ENCODE assay signal across 17 cellular contexts in genomic region chr21:42760977-42761751, GRCh38.
A peak's percentile ranks its signal among the peaks of the same experiment; 100 is the strongest.
DNase-seq lines count a peak whose midpoint lies in the region; ATAC-seq and TF ChIP-seq lines count a peak whose summit lies in the region.
"Had no signal": no experiment of that assay in that cellular context is flagged by ENCODE, and none has a peak within 500 bp of the region (broad histone marks: within the 10 kb centered on the region; RNA-seq: fewer than 3 reads in every experiment).

No MANE protein-coding gene starts in this region.

- H3K9me3 ChIP-seq in right atrium auricular region (no peaks in the 10 kb centered on the region), hepatocyte (ENCODE audit: low read depth) (no peaks in the 10 kb centered on the region), transverse colon (no peaks in the 10 kb centered on the region)
- H3K9me3 ChIP-seq: Caco-2 had no signal

- H3K9me3 Mint-ChIP-seq in type B pancreatic cell = no peaks in the 10 kb centered on the region
- H3K9me3 Mint-ChIP-seq: stimulated activated naive CD8-positive, alpha-beta T cell treated with anti-CD3 and anti-CD28 coated beads, Interleukin-15, Interleukin-2, amounts not matched to agents 100 ng/mL and 50 ng/mL, for 24 hours had no signal

- H3K4me3 Mint-ChIP-seq in type B pancreatic cell = no peak overlapping the region
- H3K4me3 Mint-ChIP-seq: stimulated activated naive CD8-positive, alpha-beta T cell treated with anti-CD3 and anti-CD28 coated beads, Interleukin-15, Interleukin-2, amounts not matched to agents 100 ng/mL and 50 ng/mL, for 24 hours had no signal

- no peaks in the 10 kb centered on the region for H3K9me2 ChIP-seq in hepatocyte (replicated peaks; ENCODE audit: insufficient read depth)

- H3K79me2 ChIP-seq in hepatocyte = no peaks in the 10 kb centered on the region

- H3K27me3 Mint-ChIP-seq in type B pancreatic cell = no peaks in the 10 kb centered on the region
- H3K27me3 Mint-ChIP-seq: stimulated activated naive CD8-positive, alpha-beta T cell treated with anti-CD3 and anti-CD28 coated beads, Interleukin-15, Interleukin-2, amounts not matched to agents 100 ng/mL and 50 ng/mL, for 24 hours had no signal

- H3K27ac ChIP-seq in right atrium auricular region = no peak overlapping the region
- H3K27ac ChIP-seq in hepatocyte = peak overlapping the region; percentile 96
- H3K27ac ChIP-seq in transverse colon = no peak overlapping the region
- H3K27ac ChIP-seq: coronary artery had no signal

- no peak for TF ChIP-seq POLR2A in transverse colon (IDR thresholded peaks at IDR 0.05)

- DNase-seq in Right ventricle myocardium inferior (ENCODE audit: missing footprints) = no peak
- no peak for DNase-seq in right atrium auricular region (ENCODE audit: low spot score)
- DNase-seq in SHP77 (lab: John Stamatoyannopoulos, UW) = peak; percentile 28 to 33
- DNase-seq in hepatocyte (ENCODE audit: low spot score) = peak; percentile 78
- DNase-seq in type B pancreatic cell (ENCODE audit: extremely low spot score, unreplicated experiment) = no peak
- DNase-seq in GF-D8 (lab: John Stamatoyannopoulos, UW) = no peak
- DNase-seq in transverse colon = no peak
- DNase-seq: activated CD8-positive, alpha-beta memory T cell treated with anti-CD3 and anti-CD28 coated beads for 24 hours; activated effector memory CD4-positive, alpha-beta T cell treated with Interleukin-2 at 50 U/mL for 16 hours; erythroblast; hypothalamus; IMR-90; NCI-H187 treated with DMSO at 0.1 percent for 48 hours had no signal

- intact Hi-C loops in Right ventricle myocardium inferior (cut with DNase I) = no loop called here
- intact Hi-C loops in transverse colon (cut with DNase I; ENCODE audit: low total_unique reads) = no loop called here

- ATAC-seq in Right ventricle myocardium inferior = peak; percentile 63
- ATAC-seq in HG03175 (IDR thresholded peaks at IDR 0.05; ENCODE audit: unreplicated experiment) = no peak

- no peaks in the 10 kb centered on the region for H3K36me3 ChIP-seq in right atrium auricular region
- H3K36me3 ChIP-seq in hepatocyte (replicated peaks; ENCODE audit: insufficient read depth, low read depth) = no peaks in the 10 kb centered on the region
- H3K36me3 ChIP-seq in transverse colon = peaks cover 0 to 57% (median 9%) of the 10 kb centered on the region in 4 donors

- H2AFZ ChIP-seq in hepatocyte = no peak overlapping the region

- peak overlapping the region; percentile 52 for H3K4me2 ChIP-seq in hepatocyte

- TF ChIP-seq CTCF in right atrium auricular region (IDR thresholded peaks at IDR 0.05) = no peak
- TF ChIP-seq CTCF in hepatocyte (IDR thresholded peaks at IDR 0.05; ENCODE audit: poor library complexity) = no peak
- no peak for TF ChIP-seq CTCF in type B pancreatic cell (conservative IDR thresholded peaks at IDR 0.05)
- no peak for TF ChIP-seq CTCF in transverse colon (IDR thresholded peaks at IDR 0.05)

- H3K27ac Mint-ChIP-seq in type B pancreatic cell = peak overlapping the region; percentile 61
- H3K27ac Mint-ChIP-seq: stimulated activated naive CD8-positive, alpha-beta T cell treated with anti-CD3 and anti-CD28 coated beads, Interleukin-15, Interleukin-2, amounts not matched to agents 100 ng/mL and 50 ng/mL, for 24 hours had no signal

- H3K36me3 Mint-ChIP-seq in type B pancreatic cell = no peaks in the 10 kb centered on the region

- H3K4me1 ChIP-seq in right atrium auricular region (peaks cover 0 to 7% of the 10 kb centered on the region in 2 donors), hepatocyte (ENCODE audit: insufficient read depth) (peaks cover 15% of the 10 kb centered on the region), transverse colon (no peaks in the 10 kb centered on the region)

- in situ Hi-C loops in transverse colon (cut with MboI; ENCODE audit: low pct_ligation_motif_present in 1 of 4, low pct_unique_long_range_greater_than_20kb in 1 of 4, low sequenced_read_pairs in 3 of 4) = loop anchor here in 1 of 4 donors (25.0 kb wide), 2 partner anchors 101 to 174 kb away; no protein-coding TSS in a partner anchor

- H3K27me3 ChIP-seq in right atrium auricular region (no peaks in the 10 kb centered on the region), hepatocyte (no peaks in the 10 kb centered on the region), transverse colon (no peaks in the 10 kb centered on the region)

- H4K20me1 ChIP-seq in hepatocyte (ENCODE audit: insufficient read depth, poor library complexity, severe bottlenecking) = no peaks in the 10 kb centered on the region

- WGBS in hepatocyte (ENCODE audit: low lambda C conversion rate, missing lambda C conversion rate) = 65% methylated on average over 19 of the region's 21 CpGs
- WGBS in transverse colon (ENCODE audit: low coverage in 1 of 2), 2 donors = 81 to 87% methylated on average over 3 to 21 of the region's 21 CpGs

- TF ChIP-seq EP300 in transverse colon (IDR thresholded peaks at IDR 0.05; ENCODE audit: low read depth) = no peak

- H3K4me3 ChIP-seq in right atrium auricular region (no peak overlapping the region), hepatocyte (no peak overlapping the region), transverse colon (no peak overlapping the region)
- H3K4me3 ChIP-seq: coronary artery had no signal

- H3K4me1 Mint-ChIP-seq in type B pancreatic cell (ENCODE audit: unreplicated experiment) = no peaks in the 10 kb centered on the region

Comparison
In these comparisons a context has a peak if more than half of its experiments do, and no peak if none do; other contexts are left out.
1. DNase-seq: peak in SHP77 (2 of 2) and hepatocyte (single experiment); none in Right ventricle myocardium inferior (single experiment), right atrium auricular region (single experiment), type B pancreatic cell (single experiment), GF-D8 (single experiment) and transverse colon (single experiment).